ENCODE assay signal across 9 cellular contexts in genomic region chr5:133048993-133049725, GRCh38. TPM values are rescaled to one million over a fixed set of nuclear protein-coding genes. Genes with fewer than 3 reads are reported as not detected.
DNase-seq lines count a peak whose midpoint lies in the region; ATAC-seq, FAIRE-seq and TF ChIP-seq lines count a peak whose summit lies in the region.
"Had no signal": no experiment of that assay in that cellular context is flagged by ENCODE, and none has a peak within 500 bp of the region (broad histone marks: within the 10 kb centered on the region; RNA-seq: fewer than 3 reads in every experiment).

No MANE protein-coding gene starts in this region.

- no peak for TF ChIP-seq POLR2A in upper lobe of left lung (IDR thresholded peaks at IDR 0.05)

- H3K36me3 Mint-ChIP-seq in activated T-helper 17 cell treated with anti-CD3 and anti-CD28 coated beads, Interleukin-2, amount 50 U/mL, for 72 hours (ENCODE audit: low read depth) = peaks cover 16% of the 10 kb centered on the region

- H3K9me3 Mint-ChIP-seq in activated T-helper 17 cell treated with anti-CD3 and anti-CD28 coated beads, Interleukin-2, amount 50 U/mL, for 72 hours = no peaks in the 10 kb centered on the region

- H3K27me3 ChIP-seq in cardiac muscle cell (no peaks in the 10 kb centered on the region), upper lobe of left lung (no peaks in the 10 kb centered on the region)

- WGBS in upper lobe of left lung, 2 donors = 15 to 34% methylated on average over 6 of the region's 6 CpGs

- H3K9me3 ChIP-seq in cardiac muscle cell (ENCODE audit: low read depth) = no peaks in the 10 kb centered on the region
- H3K9me3 ChIP-seq in upper lobe of left lung = no peaks in the 10 kb centered on the region

- H3K4me3 Mint-ChIP-seq in activated T-helper 17 cell treated with anti-CD3 and anti-CD28 coated beads, Interleukin-2, amount 50 U/mL, for 72 hours = peak overlapping the region; percentile 25

- no peak for TF ChIP-seq CTCF in cardiac muscle cell (IDR thresholded peaks at IDR 0.05; ENCODE audit: low read depth, low read length)
- no peak for TF ChIP-seq CTCF in upper lobe of left lung (IDR thresholded peaks at IDR 0.05)

- peaks cover 4% of the 10 kb centered on the region for H3K4me1 Mint-ChIP-seq in activated T-helper 17 cell treated with anti-CD3 and anti-CD28 coated beads, Interleukin-2, amount 50 U/mL, for 72 hours

- peak in 1 of 2 donors; percentile 24 for DNase-seq in cardiac muscle cell (ENCODE audit: low read depth in 1 of 2, low spot score in 1 of 2)
- DNase-seq in left cardiac atrium = no peak
- DNase-seq in kidney tubule cell (ENCODE audit: low spot score) = peak; percentile 8
- no peak for DNase-seq in upper lobe of left lung
- no peak for DNase-seq in DMS79 (lab: John Stamatoyannopoulos, UW)
- no peak for DNase-seq in stimulated activated CD4-positive, alpha-beta T cell treated with anti-CD3 and anti-CD28 coated beads, Interleukin-4, amount 100 ng/mL, for 1 hour
- DNase-seq in HTR-8/SVneo (ENCODE audit: insufficient read length, low spot score) = no peak
- DNase-seq: nucleus accumbens had no signal

- no peak for TF ChIP-seq EP300 in upper lobe of left lung (IDR thresholded peaks at IDR 0.05)

- ATAC-seq in left cardiac atrium (no peak), upper lobe of left lung (ENCODE audit: low FRiP score in 2 of 2) (no peak)
- ATAC-seq in activated T-helper 17 cell treated with anti-CD3 and anti-CD28 coated beads, Interleukin-2, amount 50 U/mL, for 72 hours (replicated peaks) = no peak

- H3K4me3 ChIP-seq in cardiac muscle cell = no peak overlapping the region
- no peak overlapping the region for H3K4me3 ChIP-seq in upper lobe of left lung

- no peak for FAIRE-seq in HTR-8/SVneo (lab: Jason Lieb, UNC)

- H3K27ac Mint-ChIP-seq in activated T-helper 17 cell treated with anti-CD3 and anti-CD28 coated beads, Interleukin-2, amount 50 U/mL, for 72 hours = peak overlapping the region; percentile 50

- no peaks in the 10 kb centered on the region for H3K27me3 Mint-ChIP-seq in activated T-helper 17 cell treated with anti-CD3 and anti-CD28 coated beads, Interleukin-2, amount 50 U/mL, for 72 hours

- intact Hi-C loops in left cardiac atrium (cut with DNase I) = no loop called here

- H3K27ac ChIP-seq in cardiac muscle cell (peak overlapping the region; percentile 100), upper lobe of left lung (peak overlapping the region in 3 of 4 donors; percentile 15 to 64 (median 23))

- H3K36me3 ChIP-seq in cardiac muscle cell = no peaks in the 10 kb centered on the region
- no peaks in the 10 kb centered on the region for H3K36me3 ChIP-seq in upper lobe of left lung

- H3K4me1 ChIP-seq in cardiac muscle cell (ENCODE audit: low read depth) = peaks cover 25% of the 10 kb centered on the region
- peaks cover 22 to 31% (median 24%) of the 10 kb centered on the region in 4 donors for H3K4me1 ChIP-seq in upper lobe of left lung

RNA-seq across cellular contexts. Expression of gene HSPA4, which starts 2.7 kb away (rescaled TPM):
- total RNA-seq in cardiac muscle cell (79.7 and 84.7 TPM in 2 replicates), left cardiac atrium (10 to 100 TPM; 68.0 to 79.9 TPM), upper lobe of left lung (10 to 100 TPM; 27.2 to 59.1 (median 56.7) TPM)
- 57.1 and 75.1 TPM in 2 replicates for polyA plus RNA-seq in cardiac muscle cell
- total RNA-seq in activated T-helper 17 cell treated with anti-CD3 and anti-CD28 coated beads, Interleukin-2, amount 50 U/mL, for 72 hours = 100 to 1,000 TPM in 1 of 2 donors, 10 to 100 TPM in 1; 95.5 to 190 TPM

RNA-seq across cellular contexts. Expression of gene ZCCHC10, which starts 22.8 kb away (rescaled TPM):
- 7.8 and 14.8 TPM in 2 replicates for total RNA-seq in cardiac muscle cell
- polyA plus RNA-seq in cardiac muscle cell = 34.8 and 37.9 TPM in 2 replicates
- total RNA-seq in left cardiac atrium = 10 to 100 TPM; 14.9 to 19.2 TPM
- 10 to 100 TPM; 19.4 to 23.3 TPM for total RNA-seq in activated T-helper 17 cell treated with anti-CD3 and anti-CD28 coated beads, Interleukin-2, amount 50 U/mL, for 72 hours
- 10 to 100 TPM in 4 of 6 donors, 1 to 10 TPM in 2; 5.7 to 21.3 (median 12.4) TPM for total RNA-seq in upper lobe of left lung
